In the genomic region with DNA sequence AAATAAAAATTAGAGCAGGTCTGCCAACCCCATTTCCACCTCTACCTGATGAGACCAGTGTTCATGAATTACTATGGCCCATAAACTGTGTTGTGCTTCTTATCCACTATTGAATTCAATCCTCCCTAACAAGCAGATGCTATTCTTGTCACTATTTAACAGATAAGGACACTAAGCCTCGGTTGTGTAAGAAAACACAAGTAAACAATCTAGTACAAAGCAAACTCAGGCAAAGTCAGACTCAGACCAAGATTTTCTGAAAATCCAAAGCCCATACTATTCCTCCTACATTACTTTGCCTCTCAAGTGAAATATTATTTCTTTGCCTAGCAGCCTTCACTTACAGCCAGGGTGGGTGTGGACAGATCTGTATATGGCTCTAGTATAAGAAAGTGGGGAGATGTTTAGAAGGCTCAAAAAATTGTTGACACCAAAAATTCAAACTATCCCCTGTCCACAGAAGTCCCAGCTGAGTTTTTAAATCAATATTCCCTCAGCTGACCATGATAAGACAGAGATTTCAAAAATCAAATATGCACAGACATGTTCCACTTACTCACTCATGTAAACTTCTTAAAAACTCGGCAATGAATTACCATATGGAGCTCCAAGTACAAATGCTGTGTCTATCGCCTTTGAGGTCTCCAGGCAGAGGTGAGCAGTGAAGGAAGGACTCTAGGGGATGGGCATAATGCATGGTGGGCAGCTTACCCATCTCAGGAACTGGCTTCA, we compare ENCODE assay signal across 15 cellular contexts. TPM values are rescaled to one million over a fixed set of nuclear protein-coding genes. Genes with fewer than 3 reads are reported as not detected.
A peak's percentile ranks its signal among the peaks of the same experiment; 100 is the strongest.
DNase-seq lines count a peak whose midpoint lies in the region; ATAC-seq and TF ChIP-seq lines count a peak whose summit lies in the region.
"Had no signal": no experiment of that assay in that cellular context is flagged by ENCODE, and none has a peak within 500 bp of the region (broad histone marks: within the 10 kb centered on the region; RNA-seq: fewer than 3 reads in every experiment).

No MANE protein-coding gene starts in this region.

- H3K79me2 ChIP-seq in parathyroid adenoma, result no peaks in the 10 kb centered on the region

- DNase-seq in Right ventricle myocardium superior (no peak), left ventricle myocardium superior (no peak), left lobe of liver (ENCODE audit: low spot score) (no peak), activated T-cell treated with anti-CD3 and anti-CD28 coated beads for 4 hours (no peak), GF-D8 (lab: John Stamatoyannopoulos, UW) (no peak)
- DNase-seq: DMS 273 treated with DMSO at 0.1 percent for 48 hours, GOT3, H9 had no signal

- TF ChIP-seq CTCF in VCaP (conservative IDR thresholded peaks at IDR 0.05), result no peak
- TF ChIP-seq CTCF in parathyroid adenoma (IDR thresholded peaks at IDR 0.05), result no peak

- H3K9ac ChIP-seq in parathyroid adenoma, result no peak overlapping the region

- peak overlapping the region; percentile 49 for H3K27ac ChIP-seq in VCaP
- peak overlapping the region; percentile 17 for H3K27ac ChIP-seq in parathyroid adenoma
- H3K27ac ChIP-seq: 22Rv1, HL-60 had no signal

- peaks cover 33% of the 10 kb centered on the region for H3K4me1 ChIP-seq in parathyroid adenoma

- no peaks in the 10 kb centered on the region for H3K9me3 ChIP-seq in parathyroid adenoma (ENCODE audit: control insufficient read depth, low read length)

- H3K36me3 ChIP-seq in parathyroid adenoma (ENCODE audit: control insufficient read depth, insufficient read depth, low read length), result no peaks in the 10 kb centered on the region

- intact Hi-C loops in Right ventricle myocardium superior (cut with DNase I) (no loop called here), left ventricle myocardium superior (cut with micrococcal nuclease) (no loop called here)

- peak overlapping the region; percentile 19 for H3K4me2 ChIP-seq in parathyroid adenoma (ENCODE audit: low read length)

- peak overlapping the region; percentile 22 for H2AFZ ChIP-seq in parathyroid adenoma

- no peaks in the 10 kb centered on the region for H3K27me3 ChIP-seq in parathyroid adenoma (ENCODE audit: control insufficient read depth, insufficient read depth, low read length)

- no peak overlapping the region for H3K4me3 ChIP-seq in parathyroid adenoma (ENCODE audit: low read depth, low read length)

- peak; percentile 20 for ATAC-seq in Right ventricle myocardium superior (ENCODE audit: poor library complexity)
- ATAC-seq in left ventricle myocardium superior, result no peak
- peak; percentile 65 for ATAC-seq in left lobe of liver
- no peak for ATAC-seq in HG03175 (IDR thresholded peaks at IDR 0.05; ENCODE audit: unreplicated experiment)

RNA-seq across cellular contexts. Expression of a gene that starts 16.0 kb away (rescaled TPM):
- not detected for total RNA-seq in Right ventricle myocardium superior
- total RNA-seq in left ventricle myocardium superior, result not detected
- total RNA-seq in left lobe of liver, result 4,291 TPM
- total RNA-seq: A673, Daoy, H9 had no signal

Comparison
In these comparisons a context has a peak if more than half of its experiments do, and no peak if none do; other contexts are left out.
1. ATAC-seq: peak in Right ventricle myocardium superior (single experiment) and left lobe of liver (single experiment); none in left ventricle myocardium superior (single experiment) and HG03175 (single experiment).
2. RNA of a gene that starts 16.0 kb away (total RNA-seq): 4,291 TPM in left lobe of liver (single experiment); not detected in Right ventricle myocardium superior (single experiment) and not detected in left ventricle myocardium superior (single experiment); every median in the first group is over 1,000 times any median in the second.